13 cellular contexts compared by ENCODE assay signal in the genomic region with DNA sequence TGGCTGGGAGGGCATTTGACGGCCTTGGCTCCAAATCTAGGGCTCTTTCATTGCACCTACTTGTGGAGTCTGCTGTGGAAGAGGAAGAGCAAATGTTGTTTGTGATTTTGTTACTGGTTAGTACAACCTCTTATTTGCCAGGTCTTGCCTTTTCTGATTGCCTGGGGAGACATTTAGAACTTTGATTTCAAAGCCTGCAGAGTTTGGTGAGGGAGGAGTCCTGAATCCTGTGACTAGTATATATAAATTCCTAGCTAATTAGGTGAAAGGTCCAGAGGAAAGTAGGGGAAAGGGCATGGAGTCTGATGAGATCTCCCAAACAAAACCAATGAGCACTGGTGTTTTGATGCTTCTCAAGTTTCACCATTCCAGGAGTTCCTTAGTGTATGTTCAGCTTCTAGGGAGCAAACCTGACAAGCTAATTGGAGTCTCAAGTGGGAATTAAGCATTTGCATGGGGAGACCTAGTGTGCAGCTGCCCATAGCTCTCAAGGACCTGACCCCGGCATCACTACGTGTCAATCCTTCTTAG. TPM values are rescaled to one million over a fixed set of nuclear protein-coding genes. Genes with fewer than 3 reads are reported as not detected.
DNase-seq lines count a peak whose midpoint lies in the region; ATAC-seq and TF ChIP-seq lines count a peak whose summit lies in the region.
"Had no signal": no experiment of that assay in that cellular context is flagged by ENCODE, and none has a peak within 500 bp of the region (broad histone marks: within the 10 kb centered on the region; RNA-seq: fewer than 3 reads in every experiment).

No MANE protein-coding gene starts in this region.

- no peak overlapping the region for H3K4me3 ChIP-seq in AG04449 (ENCODE audit: low read depth, low read length)
- no peak overlapping the region for H3K4me3 ChIP-seq in astrocyte of the spinal cord (ENCODE audit: low read depth, low read length)
- H3K4me3 ChIP-seq in MG63: no peak overlapping the region
- H3K4me3 ChIP-seq: BLaER1 treated with 17β-estradiol and CSF1 and Interleukin-3, amounts not matched to agents 10 nM and 100 nM had no signal

- H3K36me3 Mint-ChIP-seq in activated CD4-positive, alpha-beta T cell treated with anti-CD3 and anti-CD28 coated beads for 36 hours (ENCODE audit: low read depth): no peaks in the 10 kb centered on the region

- CTCF ChIA-PET in AG04449 (lab: Yijun Ruan, JAX): interaction anchor here (1.2 to 1.9 kb wide), 2 partner anchors 30 to 35 kb away, joined by 3 to 7 read pairs; no protein-coding TSS in a partner anchor
- CTCF ChIA-PET in activated CD4-positive, alpha-beta T cell treated with anti-CD3 and anti-CD28 coated beads for 36 hours (lab: Charles Lee): interaction anchor here (1.4 kb wide), 1 partner anchor 15 kb away, joined by 4 read pairs; no protein-coding TSS in a partner anchor

- H3K27me3 ChIP-seq in MG63: no peaks in the 10 kb centered on the region; the same call in 1 of the 2 replicates
- H3K27me3 ChIP-seq: BLaER1 treated with 17β-estradiol and CSF1 and Interleukin-3, amounts not matched to agents 10 nM and 100 nM had no signal

- ATAC-seq in activated CD4-positive, alpha-beta T cell treated with anti-CD3 and anti-CD28 coated beads for 36 hours: no peak

- H3K36me3 ChIP-seq in MG63: no peaks in the 10 kb centered on the region
- H3K36me3 ChIP-seq: BLaER1 treated with 17β-estradiol and CSF1 and Interleukin-3, amounts not matched to agents 10 nM and 100 nM had no signal

- H3K9me3 ChIP-seq in MG63: no peaks in the 10 kb centered on the region
- H3K9me3 ChIP-seq: BLaER1 treated with 17β-estradiol and CSF1 and Interleukin-3, amounts not matched to agents 10 nM and 100 nM had no signal

- DNase-seq in AG04449 (ENCODE audit: low read depth, low spot score): peak; percentile 36
- peak; percentile 4 for DNase-seq in astrocyte of the spinal cord (ENCODE audit: low read depth, low spot score)
- peak; percentile 11 for DNase-seq in kidney tubule cell (ENCODE audit: low spot score)
- no peak for DNase-seq in MG63
- no peak for DNase-seq in activated effector memory CD4-positive, alpha-beta T cell treated with Interleukin-2 at 50 U/mL for 16 hours
- DNase-seq in activated CD4-positive, alpha-beta T cell treated with anti-CD3 and anti-CD28 coated beads for 36 hours: no peak
- DNase-seq in pons (ENCODE audit: low spot score): no peak
- DNase-seq: NCI-H2171 treated with DMSO at 0.1 percent for 48 hours; stimulated activated CD4-positive, alpha-beta T cell treated with anti-CD3 and anti-CD28 coated beads, Interleukin-12 subunit alpha, Interleukin-12 subunit beta, amount 100 ng/mL, for 4 hours; stimulated activated naive CD4-positive, alpha-beta T cell treated with Interleukin-2 at 50 U/mL for 16 hours; T-helper 9 cell had no signal

- intact Hi-C loops in activated CD4-positive, alpha-beta T cell treated with anti-CD3 and anti-CD28 coated beads for 36 hours (cut with DNase I, micrococcal nuclease): no loop called here

- H3K9me3 Mint-ChIP-seq in activated CD4-positive, alpha-beta T cell treated with anti-CD3 and anti-CD28 coated beads for 36 hours (ENCODE audit: low read depth): no peaks in the 10 kb centered on the region

- peaks cover 3% of the 10 kb centered on the region for H3K27me3 Mint-ChIP-seq in activated CD4-positive, alpha-beta T cell treated with anti-CD3 and anti-CD28 coated beads for 36 hours

- in situ Hi-C loops in astrocyte of the spinal cord (cut with HindIII; ENCODE audit: low sequenced_read_pairs): no loop called here

- H3K27ac Mint-ChIP-seq in activated CD4-positive, alpha-beta T cell treated with anti-CD3 and anti-CD28 coated beads for 36 hours: no peak overlapping the region

- H3K4me3 Mint-ChIP-seq in activated CD4-positive, alpha-beta T cell treated with anti-CD3 and anti-CD28 coated beads for 36 hours: no peak overlapping the region

- H3K4me1 Mint-ChIP-seq in activated CD4-positive, alpha-beta T cell treated with anti-CD3 and anti-CD28 coated beads for 36 hours: no peaks in the 10 kb centered on the region

- POLR2A ChIA-PET in AG04449 (lab: Yijun Ruan, JAX): no interaction called here
- POLR2A ChIA-PET in activated CD4-positive, alpha-beta T cell treated with anti-CD3 and anti-CD28 coated beads for 36 hours (lab: Charles Lee): no interaction called here

- TF ChIP-seq RAD21 in Ishikawa (IDR thresholded peaks at IDR 0.05; ENCODE audit: low read depth): no peak

- TF ChIP-seq CTCF in AG04449 (IDR thresholded peaks at IDR 0.05; ENCODE audit: insufficient read depth, low read length, missing control alignments) (no peak), astrocyte of the spinal cord (IDR thresholded peaks at IDR 0.05; ENCODE audit: low read depth, low read length) (no peak)

- TF ChIP-seq EP300 in Ishikawa (IDR thresholded peaks at IDR 0.05; ENCODE audit: borderline replicate concordance): no peak

TF ChIP-seq in Ishikawa, 13 proteins besides CTCF, POLR2A, EP300 and RAD21:
- no peak for TF ChIP-seq CREB1 (IDR thresholded peaks at IDR 0.05; ENCODE audit: low read depth)
- TF ChIP-seq TEAD4 (IDR thresholded peaks at IDR 0.05): peak; percentile 43
- TF ChIP-seq YY1 (IDR thresholded peaks at IDR 0.05; ENCODE audit: low read depth): no peak
- TF ChIP-seq ZBTB7A (IDR thresholded peaks at IDR 0.05; ENCODE audit: low read depth): no peak

RNA-seq across cellular contexts. Expression of a gene that starts 5.1 kb away (rescaled TPM):
- not detected in 2 replicates for total RNA-seq in MG63 (2014; rRNA removed; shearing (Covaris generic); ENCODE audit: low replicate concordance)
- not detected for total RNA-seq in activated CD4-positive, alpha-beta T cell treated with anti-CD3 and anti-CD28 coated beads for 36 hours

RNA-seq across cellular contexts. Expression of a gene that starts 37.5 kb away (rescaled TPM):
- not detected in 2 replicates for total RNA-seq in MG63 (2014; rRNA removed; shearing (Covaris generic); ENCODE audit: low replicate concordance)
- total RNA-seq in activated CD4-positive, alpha-beta T cell treated with anti-CD3 and anti-CD28 coated beads for 36 hours: under 1 TPM; 0.34 to 0.47 TPM

Comparison
In these comparisons a context has a peak if more than half of its experiments do, and no peak if none do; other contexts are left out.
1. DNase-seq: peak in AG04449 (single experiment), astrocyte of the spinal cord (single experiment) and kidney tubule cell (single experiment); none in MG63 (single experiment), activated effector memory CD4-positive, alpha-beta T cell treated with Interleukin-2 at 50 U/mL for 16 hours (single experiment), activated CD4-positive, alpha-beta T cell treated with anti-CD3 and anti-CD28 coated beads for 36 hours (single experiment) and pons (single experiment).